22 cellular contexts compared by ENCODE assay signal in the genomic region with DNA sequence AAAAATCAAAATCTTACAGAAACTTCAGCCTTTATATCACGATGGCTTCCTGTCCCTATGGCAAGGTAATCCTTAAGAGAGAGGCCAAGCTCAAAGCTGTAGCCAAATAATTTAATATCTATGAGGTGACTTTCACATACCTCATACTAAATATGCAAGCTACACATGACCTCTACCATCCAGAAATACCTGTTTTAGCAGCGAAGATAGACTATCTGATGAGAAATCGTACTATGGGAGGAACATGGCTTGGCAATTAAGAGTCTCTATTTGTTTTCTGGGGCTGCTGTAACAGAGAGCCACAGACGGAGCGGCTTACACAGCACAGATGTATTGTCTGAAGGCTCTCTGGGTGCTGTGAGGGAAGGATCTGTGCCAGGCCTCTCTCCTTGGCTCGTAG. TPM values are rescaled to one million over a fixed set of nuclear protein-coding genes. Genes with fewer than 3 reads are reported as not detected.
"Had no signal": no experiment of that assay in that cellular context is flagged by ENCODE, and none has a peak within 500 bp of the region (broad histone marks: within the 10 kb centered on the region; RNA-seq: fewer than 3 reads in every experiment).

No MANE protein-coding gene starts in this region.

- H3K36me3 ChIP-seq: esophagus muscularis mucosa, gastrocnemius medialis, pancreas, spleen, tibial artery had no signal

- H3K4me1 Mint-ChIP-seq: naive thymus-derived CD8-positive, alpha-beta T cell had no signal

- H3K9me3 Mint-ChIP-seq: dendritic cell treated with granulocyte-macrophage colony-stimulating factor and Interleukin-4, amounts not matched to agents 40 ng/mL and 50 ng/mL, for 4 days; effector memory CD8-positive, alpha-beta T cell; naive thymus-derived CD8-positive, alpha-beta T cell; neural crest cell; stimulated activated memory B cell treated with anti-CD40 and anti-IgM and Interleukin-4, amounts not matched to agents 10 μg/mL and 1 μg/mL and 100 μg/mL, for 72 hours; stimulated activated naive CD8-positive, alpha-beta T cell treated with anti-CD3 and anti-CD28 coated beads, Interleukin-15, Interleukin-2, amounts not matched to agents 100 ng/mL and 50 ng/mL, for 24 hours had no signal

- ATAC-seq: effector memory CD8-positive, alpha-beta T cell; gastrocnemius medialis; left lobe of liver; mucosa of descending colon; naive thymus-derived CD8-positive, alpha-beta T cell; pancreas; psoas muscle; sciatic nerve; stimulated activated memory B cell treated with anti-CD40 and anti-IgM and Interleukin-4, amounts not matched to agents 10 μg/mL and 1 μg/mL and 100 μg/mL, for 72 hours had no signal

- H3K27me3 ChIP-seq: esophagus muscularis mucosa, gastrocnemius medialis, pancreas, spleen, tibial artery had no signal

- H3K27ac ChIP-seq: epithelial cell of prostate, esophagus muscularis mucosa, gastrocnemius medialis, pancreas, psoas muscle, spleen, tibial artery had no signal

- H3K4me3 ChIP-seq: esophagus muscularis mucosa, gastrocnemius medialis, mucosa of descending colon, pancreas, psoas muscle, spleen, tibial artery had no signal

- H3K9me3 ChIP-seq: esophagus muscularis mucosa, gastrocnemius medialis, mucosa of descending colon, pancreas, psoas muscle, spleen, tibial artery had no signal

- H3K4me1 ChIP-seq: esophagus muscularis mucosa, gastrocnemius medialis, pancreas, psoas muscle, spleen, tibial artery had no signal

- H3K4me3 Mint-ChIP-seq: dendritic cell treated with granulocyte-macrophage colony-stimulating factor and Interleukin-4, amounts not matched to agents 40 ng/mL and 50 ng/mL, for 4 days; effector memory CD8-positive, alpha-beta T cell; naive thymus-derived CD8-positive, alpha-beta T cell; neural crest cell; stimulated activated memory B cell treated with anti-CD40 and anti-IgM and Interleukin-4, amounts not matched to agents 10 μg/mL and 1 μg/mL and 100 μg/mL, for 72 hours; stimulated activated naive CD8-positive, alpha-beta T cell treated with anti-CD3 and anti-CD28 coated beads, Interleukin-15, Interleukin-2, amounts not matched to agents 100 ng/mL and 50 ng/mL, for 24 hours had no signal

- H3K27ac Mint-ChIP-seq: dendritic cell treated with granulocyte-macrophage colony-stimulating factor and Interleukin-4, amounts not matched to agents 40 ng/mL and 50 ng/mL, for 4 days; effector memory CD8-positive, alpha-beta T cell; naive thymus-derived CD8-positive, alpha-beta T cell; stimulated activated memory B cell treated with anti-CD40 and anti-IgM and Interleukin-4, amounts not matched to agents 10 μg/mL and 1 μg/mL and 100 μg/mL, for 72 hours; stimulated activated naive CD8-positive, alpha-beta T cell treated with anti-CD3 and anti-CD28 coated beads, Interleukin-15, Interleukin-2, amounts not matched to agents 100 ng/mL and 50 ng/mL, for 24 hours had no signal

- DNase-seq: effector memory CD8-positive, alpha-beta T cell; gastrocnemius medialis; islet precursor cell; mammary epithelial cell; mucosa of descending colon; naive thymus-derived CD8-positive, alpha-beta T cell; occipital lobe; pancreas; psoas muscle; spleen; stimulated activated CD4-positive, alpha-beta T cell treated with anti-CD3 and anti-CD28 coated beads, Interleukin-15, amount 100 ng/mL, for 24 hours; stimulated activated CD4-positive, alpha-beta T cell treated with anti-CD3 and anti-CD28 coated beads, Interleukin-1b, Interleukin-23, amount 100 ng/mL, for 48 hours; stimulated activated CD4-positive, alpha-beta T cell treated with anti-CD3 and anti-CD28 coated beads, Interleukin-4, amount 100 ng/mL, for 24 hours; tibial artery had no signal

- H3K27me3 Mint-ChIP-seq: stimulated activated memory B cell treated with anti-CD40 and anti-IgM and Interleukin-4, amounts not matched to agents 10 μg/mL and 1 μg/mL and 100 μg/mL, for 72 hours had no signal

- H3K36me3 Mint-ChIP-seq: naive thymus-derived CD8-positive, alpha-beta T cell; stimulated activated memory B cell treated with anti-CD40 and anti-IgM and Interleukin-4, amounts not matched to agents 10 μg/mL and 1 μg/mL and 100 μg/mL, for 72 hours had no signal

RNA-seq across cellular contexts. Expression of a gene that starts 31.0 kb away (rescaled TPM):
- total RNA-seq: esophagus muscularis mucosa; gastrocnemius medialis; naive thymus-derived CD8-positive, alpha-beta T cell; psoas muscle had no signal
- polyA plus RNA-seq: mammary epithelial cell, psoas muscle had no signal
